16 cellular contexts compared by ENCODE assay signal in genomic region chr2:12928706-12929291, GRCh38.
DNase-seq lines count a peak whose midpoint lies in the region; ATAC-seq and TF ChIP-seq lines count a peak whose summit lies in the region.
"Had no signal": no experiment of that assay in that cellular context is flagged by ENCODE, and none has a peak within 500 bp of the region (broad histone marks: within the 10 kb centered on the region; RNA-seq: fewer than 3 reads in every experiment).

No MANE protein-coding gene starts in this region.

- TF ChIP-seq CTCF in BE2C (IDR thresholded peaks at IDR 0.05; ENCODE audit: low read depth, low read length) (no peak), HEK293 (tag by site-specific recombination; IDR thresholded peaks at IDR 0.05) (no peak), SK-N-SH (IDR thresholded peaks at IDR 0.05) (no peak)

- H3K27me3 ChIP-seq in BE2C: no peaks in the 10 kb centered on the region
- H3K27me3 ChIP-seq in SK-N-SH (ENCODE audit: insufficient read depth): no peaks in the 10 kb centered on the region
- H3K27me3 ChIP-seq in iPS-18a (ENCODE audit: control insufficient read depth, insufficient read depth, low read length): no peaks in the 10 kb centered on the region

- H3K4me3 ChIP-seq in BE2C (ENCODE audit: low read depth, low read length): peak overlapping the region; percentile 22
- H3K4me3 ChIP-seq in HEK293 (ENCODE audit: low read depth, low read length): no peak overlapping the region
- peak overlapping the region in 1 of 2 experiments; percentile 38; a peak in 3 of 4 replicates for H3K4me3 ChIP-seq in SK-N-SH (ENCODE audit: low read depth in 2 of 2, low read length in 1 of 2)
- peak overlapping the region; percentile 26 for H3K4me3 ChIP-seq in iPS-18a (ENCODE audit: low read length)

- TF ChIP-seq EP300 in SK-N-SH (IDR thresholded peaks at IDR 0.05; ENCODE audit: borderline replicate concordance in 1 of 2, low read depth in 1 of 2, low read length in 1 of 2): no peak

- peaks cover 15% of the 10 kb centered on the region for H3K4me1 Mint-ChIP-seq in activated CD4-positive, alpha-beta T cell treated with anti-CD3 and anti-CD28 coated beads for 36 hours

- H3K79me2 ChIP-seq in SK-N-SH (ENCODE audit: insufficient read depth): no peaks in the 10 kb centered on the region

- H3K9me2 ChIP-seq in SK-N-SH: no peaks in the 10 kb centered on the region

- H3K9ac ChIP-seq in SK-N-SH (peak overlapping the region; percentile 16; the same call in 1 of the 2 replicates), iPS-18a (ENCODE audit: low read length) (no peak overlapping the region)

- H3F3A ChIP-seq in SK-N-SH (replicated peaks; ENCODE audit: insufficient read depth): peaks cover 20% of the 10 kb centered on the region

- no peaks in the 10 kb centered on the region for H3K9me3 ChIP-seq in BE2C
- no peaks in the 10 kb centered on the region for H3K9me3 ChIP-seq in HEK293 (ENCODE audit: control insufficient read depth, insufficient read depth, low read depth, low read length)
- no peaks in the 10 kb centered on the region for H3K9me3 ChIP-seq in SK-N-SH
- no peaks in the 10 kb centered on the region for H3K9me3 ChIP-seq in iPS-18a (ENCODE audit: control insufficient read depth, low read depth, low read length)

- intact Hi-C loops in activated CD4-positive, alpha-beta T cell treated with anti-CD3 and anti-CD28 coated beads for 36 hours (cut with DNase I, micrococcal nuclease): loop anchor here in 1 of 2 experiments (2.0 kb wide), 1 partner anchor 208 kb away; no protein-coding TSS in a partner anchor

- WGBS in SK-N-SH (ENCODE audit: low lambda C conversion rate): 18% methylated on average over 3 of the region's 3 CpGs

- H3K36me3 Mint-ChIP-seq in activated CD4-positive, alpha-beta T cell treated with anti-CD3 and anti-CD28 coated beads for 36 hours (ENCODE audit: low read depth): no peaks in the 10 kb centered on the region
- H3K36me3 Mint-ChIP-seq: naive thymus-derived CD4-positive, alpha-beta T cell had no signal

- no peaks in the 10 kb centered on the region for H3K9me3 Mint-ChIP-seq in activated CD4-positive, alpha-beta T cell treated with anti-CD3 and anti-CD28 coated beads for 36 hours (ENCODE audit: low read depth)
- H3K9me3 Mint-ChIP-seq: activated T-helper 1 cell treated with anti-CD3 and anti-CD28 coated beads, Interleukin-12 subunit alpha, Interleukin-12 subunit beta, Interleukin-2, Interleukin-4 antibody, amounts not matched to agents 30 ng/mL and 10 ng/mL and 1 ng/mL, durations not matched to agents 14 hours and 24 hours and 36 hours; naive thymus-derived CD4-positive, alpha-beta T cell had no signal

- H3K27ac ChIP-seq in HEK293 (ENCODE audit: extremely low read depth, low read depth, low read length) (peak overlapping the region; percentile 86), SK-N-SH (ENCODE audit: low read depth in 2 of 2, low read length in 1 of 2) (peak overlapping the region; percentile 54 to 83), iPS-18a (ENCODE audit: low read length) (no peak overlapping the region)

- H3K36me3 ChIP-seq in BE2C (no peaks in the 10 kb centered on the region), HEK293 (ENCODE audit: control insufficient read depth in 2 of 2, insufficient read depth in 1 of 2, low read length in 2 of 2) (no peaks in the 10 kb centered on the region), SK-N-SH (replicated peaks in 1 of 2; ENCODE audit: control insufficient read depth in 1 of 2, insufficient read depth in 2 of 2, low read length in 1 of 2) (no peaks in the 10 kb centered on the region), iPS-18a (ENCODE audit: control insufficient read depth, low read depth, low read length) (no peaks in the 10 kb centered on the region)

- peak overlapping the region; percentile 50 for H2AFZ ChIP-seq in SK-N-SH (ENCODE audit: low read depth)

- TF ChIP-seq POLR2A in erythroblast (IDR thresholded peaks at IDR 0.05; ENCODE audit: low read length): no peak

- peaks cover 5% of the 10 kb centered on the region for H3K27me3 Mint-ChIP-seq in activated CD4-positive, alpha-beta T cell treated with anti-CD3 and anti-CD28 coated beads for 36 hours

- POLR2A ChIA-PET in HEK293 (lab: Yijun Ruan, JAX) (interaction anchor here (1.6 kb wide), 1 partner anchor 213 kb away, joined by 5 read pairs; the partner anchor contains the start of gene TRIB2), SK-N-SH (lab: Yijun Ruan, JAX) (interaction anchor here (1.4 to 1.5 kb wide), 3 partner anchors 20 to 1099 kb away, joined by 3 to 4 read pairs (median 3); no protein-coding TSS in a partner anchor)
- POLR2A ChIA-PET in activated CD4-positive, alpha-beta T cell treated with anti-CD3 and anti-CD28 coated beads for 36 hours (lab: Charles Lee): no interaction called here

- H4K20me1 ChIP-seq in SK-N-SH (ENCODE audit: insufficient read depth): no peaks in the 10 kb centered on the region

- CTCF ChIA-PET in HEK293 (lab: Yijun Ruan, JAX): interaction anchor here (0.7 to 3.8 kb wide), 4 partner anchors 78 to 1099 kb away, joined by 3 to 18 read pairs (median 10); no protein-coding TSS in a partner anchor
- CTCF ChIA-PET in SK-N-SH (lab: Yijun Ruan, JAX): interaction anchor here (0.8 to 8.7 kb wide), 13 partner anchors 9 to 1145 kb away, joined by 3 to 153 read pairs (median 11); partner anchors contain the start of gene TRIB2
- CTCF ChIA-PET in activated CD4-positive, alpha-beta T cell treated with anti-CD3 and anti-CD28 coated beads for 36 hours (lab: Charles Lee): interaction anchor here (0.7 to 1.4 kb wide), 3 partner anchors 20 to 760 kb away, joined by 3 to 5 read pairs (median 3); no protein-coding TSS in a partner anchor

- H3K4me3 Mint-ChIP-seq in activated CD4-positive, alpha-beta T cell treated with anti-CD3 and anti-CD28 coated beads for 36 hours: no peak overlapping the region
- H3K4me3 Mint-ChIP-seq: activated T-helper 1 cell treated with anti-CD3 and anti-CD28 coated beads, Interleukin-12 subunit alpha, Interleukin-12 subunit beta, Interleukin-2, Interleukin-4 antibody, amounts not matched to agents 30 ng/mL and 10 ng/mL and 1 ng/mL, durations not matched to agents 14 hours and 24 hours and 36 hours; B cell; naive thymus-derived CD4-positive, alpha-beta T cell had no signal

- peaks cover 34% of the 10 kb centered on the region for H3K4me1 ChIP-seq in BE2C
- H3K4me1 ChIP-seq in HEK293 (ENCODE audit: control insufficient read depth, insufficient read depth, low read length): peaks cover 27% of the 10 kb centered on the region
- peaks cover 26 to 33% of the 10 kb centered on the region in 2 experiments; a peak in 3 of 4 replicates for H3K4me1 ChIP-seq in SK-N-SH (ENCODE audit: control insufficient read depth in 1 of 2, insufficient read depth in 2 of 2, low read depth in 1 of 2, low read length in 1 of 2)
- H3K4me1 ChIP-seq in iPS-18a (ENCODE audit: control insufficient read depth, low read depth, low read length): peaks cover 23% of the 10 kb centered on the region

- peak overlapping the region; percentile 70 for H3K4me2 ChIP-seq in SK-N-SH

- ATAC-seq in HG03439 (IDR thresholded peaks at IDR 0.05; ENCODE audit: unreplicated experiment): no peak
- no peak for ATAC-seq in activated CD4-positive, alpha-beta T cell treated with anti-CD3 and anti-CD28 coated beads for 36 hours
- ATAC-seq: naive thymus-derived CD4-positive, alpha-beta T cell had no signal

- no peak for TF ChIP-seq RAD21 in SK-N-SH (IDR thresholded peaks at IDR 0.05; ENCODE audit: low read length)

- H3K27ac Mint-ChIP-seq in activated CD4-positive, alpha-beta T cell treated with anti-CD3 and anti-CD28 coated beads for 36 hours: no peak overlapping the region
- H3K27ac Mint-ChIP-seq: activated T-helper 1 cell treated with anti-CD3 and anti-CD28 coated beads, Interleukin-12 subunit alpha, Interleukin-12 subunit beta, Interleukin-2, Interleukin-4 antibody, amounts not matched to agents 30 ng/mL and 10 ng/mL and 1 ng/mL, durations not matched to agents 14 hours and 24 hours and 36 hours; B cell; naive thymus-derived CD4-positive, alpha-beta T cell had no signal

- DNase-seq in BE2C (peak; percentile 16), SK-N-SH (no peak), DMS53 (lab: John Stamatoyannopoulos, UW) (no peak), erythroblast (lab: John Stamatoyannopoulos, UW) (no peak)
- no peak for DNase-seq in activated CD4-positive, alpha-beta T cell treated with anti-CD3 and anti-CD28 coated beads for 36 hours
- DNase-seq: activated CD4-positive, alpha-beta T cell treated with anti-CD3 and anti-CD28 coated beads, Interleukin-2, amount 50 U/mL, for 4 hours; GDM1; KBM-7; naive thymus-derived CD4-positive, alpha-beta T cell; stimulated activated CD4-positive, alpha-beta T cell treated with anti-CD3 and anti-CD28 coated beads, Interleukin-2, amount 100 ng/mL, for 48 hours; T1000 had no signal

TF ChIP-seq in HEK293, 187 proteins besides CTCF, POLR2A, EP300 and RAD21 (continues in another document):
- TF ChIP-seq ATF2 (tag by site-specific recombination; IDR thresholded peaks at IDR 0.05; ENCODE audit: low read depth) (no peak), ZNF830 (tag by site-specific recombination; IDR thresholded peaks at IDR 0.05; ENCODE audit: low read depth) (no peak), ZEB2 (tag by site-specific recombination; IDR thresholded peaks at IDR 0.05) (0 out of 2 replicates have a peak, but pooled peaks have one; percentile 35)

TF ChIP-seq in SK-N-SH, 30 proteins besides CTCF, POLR2A, EP300 and RAD21 (continues in another document):
- TF ChIP-seq TCF12 (IDR thresholded peaks at IDR 0.05): no peak
- TF ChIP-seq PBX3 (IDR thresholded peaks at IDR 0.05): no peak
